ENCODE assay signal across 8 cellular contexts in genomic region chr21:36028127-36029069, GRCh38. TPM values are rescaled to one million over a fixed set of nuclear protein-coding genes. Genes with fewer than 3 reads are reported as not detected.
A peak's percentile ranks its signal among the peaks of the same experiment; 100 is the strongest.
DNase-seq lines count a peak whose midpoint lies in the region; ATAC-seq, FAIRE-seq and TF ChIP-seq lines count a peak whose summit lies in the region.

No MANE protein-coding gene starts in this region.

- H4K20me1 ChIP-seq in endothelial cell of umbilical vein (replicated peaks; ENCODE audit: control insufficient read depth, extremely low read depth, insufficient read depth, low read length): no peaks in the 10 kb centered on the region

- TF ChIP-seq CTCF in 22Rv1 (IDR thresholded peaks at IDR 0.05) (peak; percentile 91), endothelial cell of umbilical vein (IDR thresholded peaks at IDR 0.05; ENCODE audit: extremely low read depth in 1 of 2, insufficient read depth in 1 of 2, low read depth in 1 of 2, low read length in 2 of 2) (peak; percentile 90 to 92), mucosa of descending colon (IDR thresholded peaks at IDR 0.05) (peak; percentile 93)

- no TSS peak for BruUV-seq in endothelial cell of umbilical vein (replicated peaks; lab: Mats Ljungman, UMichigan)

- H3K36me3 ChIP-seq in endothelial cell of umbilical vein (ENCODE audit: control insufficient read depth in 2 of 2, extremely low read depth in 1 of 2, insufficient read depth in 2 of 2, low read length in 2 of 2): no peaks in the 10 kb centered on the region
- H3K36me3 ChIP-seq in mucosa of descending colon (ENCODE audit: low read depth): no peaks in the 10 kb centered on the region

- intact Hi-C loops in endothelial cell of umbilical vein (cut with micrococcal nuclease): loop anchor here (1.0 to 5.0 kb wide), 7 partner anchors 81 to 1335 kb away; no protein-coding TSS in a partner anchor
- intact Hi-C loops in mucosa of descending colon (cut with DNase I, micrococcal nuclease): no loop called here

- H3K9ac ChIP-seq in endothelial cell of umbilical vein (replicated peaks; ENCODE audit: extremely low read depth, insufficient read depth, low read length): no peak overlapping the region

- H3K27ac ChIP-seq in 22Rv1: no peak overlapping the region
- no peak overlapping the region for H3K27ac ChIP-seq in endothelial cell of umbilical vein (ENCODE audit: insufficient read depth, low read depth, low read length)

- peak overlapping the region; percentile 45 for H2AFZ ChIP-seq in endothelial cell of umbilical vein (ENCODE audit: low read depth, low read length)

- POLR2A ChIA-PET in endothelial cell of umbilical vein (lab: Charles Lee): no interaction called here

- CTCF ChIA-PET in endothelial cell of umbilical vein (lab: Charles Lee): interaction anchor here (0.9 to 6.2 kb wide), 24 partner anchors 8 to 1666 kb away, joined by 3 to 58 read pairs (median 4); no protein-coding TSS in a partner anchor

- peak; percentile 90 for FAIRE-seq in endothelial cell of umbilical vein (lab: Jason Lieb, UNC)

- ATAC-seq in GM18498 (IDR thresholded peaks at IDR 0.05; ENCODE audit: unreplicated experiment) (peak; percentile 56), mucosa of descending colon (peak; percentile 96)

- H3K4me1 ChIP-seq in endothelial cell of umbilical vein (ENCODE audit: control insufficient read depth, extremely low read depth, insufficient read depth, low read length) (no peaks in the 10 kb centered on the region), mucosa of descending colon (ENCODE audit: low read depth) (peaks cover 4% of the 10 kb centered on the region)

- no peak overlapping the region for H3K4me2 ChIP-seq in endothelial cell of umbilical vein (ENCODE audit: insufficient read depth, low read length)

- no peak overlapping the region for H3K4me3 ChIP-seq in endothelial cell of umbilical vein (replicated peaks in 1 of 3; ENCODE audit: insufficient read depth in 1 of 3, low read depth in 1 of 3, low read length in 3 of 3)
- no peak overlapping the region for H3K4me3 ChIP-seq in mucosa of descending colon

- no peak for TF ChIP-seq POLR2A in endothelial cell of umbilical vein (IDR thresholded peaks at IDR 0.05; ENCODE audit: low read depth, low read length)

- dilution Hi-C loops in endothelial cell of umbilical vein (cut with MboI; ENCODE audit: extremely low pct_ligation_motif_present, low sequenced_read_pairs): no loop called here

- no peaks in the 10 kb centered on the region for H3K79me2 ChIP-seq in endothelial cell of umbilical vein (ENCODE audit: control insufficient read depth, insufficient read depth, low read length)

- H3K9me3 ChIP-seq in endothelial cell of umbilical vein (replicated peaks; ENCODE audit: control insufficient read depth, insufficient read depth, low read length) (no peaks in the 10 kb centered on the region), mucosa of descending colon (no peaks in the 10 kb centered on the region)

- no peaks in the 10 kb centered on the region for H3K9me1 ChIP-seq in endothelial cell of umbilical vein (replicated peaks; ENCODE audit: control insufficient read depth, extremely low read depth, insufficient read depth, low read length)

- H3K27me3 ChIP-seq in endothelial cell of umbilical vein (ENCODE audit: control insufficient read depth in 2 of 2, insufficient read depth in 2 of 2, low read length in 2 of 2): peaks cover 0 to 2% of the 10 kb centered on the region in 2 experiments

- DNase-seq in HT1080 (ENCODE audit: low read depth) (peak; percentile 72), NOMO-1 treated with DMSO at 0.1 percent for 48 hours (lab: John Stamatoyannopoulos, UW; ENCODE audit: unreplicated experiment) (peak; percentile 54), endothelial cell of umbilical vein (ENCODE audit: low read depth, low spot score) (peak; percentile 73), mucosa of descending colon (peak; percentile 63 to 75 (median 75))
- DNase-seq in activated CD8-positive, alpha-beta memory T cell treated with anti-CD3 and anti-CD28 coated beads for 48 hours (ENCODE audit: low read depth in 2 of 3, low spot score in 2 of 3): peak; percentile 30 to 51 (median 38)
- DNase-seq in stimulated activated CD8-positive, alpha-beta memory T cell treated with anti-CD3 and anti-CD28 coated beads, Interleukin-7, amount 100 ng/mL, for 1 hour (ENCODE audit: low read depth in 2 of 2): peak; percentile 37 to 47

TF ChIP-seq in endothelial cell of umbilical vein, 7 proteins besides CTCF, POLR2A, EP300 and RAD21:
- TF ChIP-seq POLR2AphosphoS5 (IDR thresholded peaks at IDR 0.05; ENCODE audit: insufficient read depth, low read depth, low read length): no peak
- no peak for TF ChIP-seq MYC (IDR thresholded peaks at IDR 0.05; ENCODE audit: low read depth, low read length)
- no peak for TF ChIP-seq MAX (IDR thresholded peaks at IDR 0.05; ENCODE audit: insufficient read depth, insufficient read length)
- TF ChIP-seq JUN (IDR thresholded peaks at IDR 0.05; ENCODE audit: borderline replicate concordance, insufficient read depth, insufficient read length, low read depth): no peak
- no peak for TF ChIP-seq FOS (IDR thresholded peaks at IDR 0.05; ENCODE audit: borderline replicate concordance, insufficient read depth, low read length)
- no peak for TF ChIP-seq EZH2 (IDR thresholded peaks at IDR 0.05; ENCODE audit: borderline replicate concordance, low read depth, low read length, severe bottlenecking)
- no peak for TF ChIP-seq GATA2 (IDR thresholded peaks at IDR 0.05; ENCODE audit: insufficient read depth, insufficient read length, low read depth, low read length)

RNA-seq across cellular contexts. Expression of gene SETD4, which starts 31.9 kb away (rescaled TPM):
- total RNA-seq in HT1080 (2014; rRNA removed; shearing (Covaris generic)): 9.7 and 10.7 TPM in 2 replicates
- polyA plus RNA-seq in HT1080 (2015; cell fraction: cytosol; rRNA removed): 12.1 and 15.3 TPM in 2 replicates
- 51.9 and 53.5 TPM in 2 replicates for polyA plus RNA-seq in HT1080 (2015; cell fraction: nucleus; rRNA removed)
- 19.6 and 25.1 TPM in 2 replicates for total RNA-seq in endothelial cell of umbilical vein
- polyA plus RNA-seq in endothelial cell of umbilical vein: 12.0 and 13.0 TPM in 2 replicates
- polyA plus RNA-seq in endothelial cell of umbilical vein (2011; cell fraction: cytosol; rRNA removed): 11.1 and 12.5 TPM in 2 replicates
- 29.1 and 33.1 TPM in 2 replicates for polyA plus RNA-seq in endothelial cell of umbilical vein (2011; cell fraction: nucleus; rRNA removed)
- 11.7 and 15.8 TPM in 2 replicates for polyA plus RNA-seq in endothelial cell of umbilical vein (2012)
- 16.9 and 17.8 TPM in 2 replicates for polyA minus RNA-seq in endothelial cell of umbilical vein
- 7.6 TPM for polyA minus RNA-seq in endothelial cell of umbilical vein (2011; cell fraction: cytosol; rRNA and poly(A)+ RNA removed)
- polyA minus RNA-seq in endothelial cell of umbilical vein (2011; cell fraction: nucleus; rRNA and poly(A)+ RNA removed): 11.6 and 24.5 TPM in 2 replicates
- total RNA-seq in mucosa of descending colon: 10 to 100 TPM; 18.9 to 25.7 (median 21.7) TPM

RNA-seq across cellular contexts. Expression of gene CBR1, which starts 41.4 kb away (rescaled TPM):
- total RNA-seq in HT1080 (2014; rRNA removed; shearing (Covaris generic)): 230 and 338 TPM in 2 replicates
- polyA plus RNA-seq in HT1080 (2015; cell fraction: cytosol; rRNA removed): 127 and 135 TPM in 2 replicates
- 65.4 and 68.2 TPM in 2 replicates for polyA plus RNA-seq in HT1080 (2015; cell fraction: nucleus; rRNA removed)
- total RNA-seq in endothelial cell of umbilical vein (37.2 and 41.3 TPM in 2 replicates), mucosa of descending colon (10 to 100 TPM; 68.4 to 76.9 (median 69.5) TPM)
- 124 and 164 TPM in 2 replicates for polyA plus RNA-seq in endothelial cell of umbilical vein
- 68.9 and 77.6 TPM in 2 replicates for polyA plus RNA-seq in endothelial cell of umbilical vein (2011; cell fraction: cytosol; rRNA removed)
- polyA plus RNA-seq in endothelial cell of umbilical vein (2011; cell fraction: nucleus; rRNA removed): 27.9 and 28.0 TPM in 2 replicates
- 42.1 and 46.3 TPM in 2 replicates for polyA plus RNA-seq in endothelial cell of umbilical vein (2012)
- 32.2 and 43.4 TPM in 2 replicates for polyA minus RNA-seq in endothelial cell of umbilical vein
- 87.5 TPM for polyA minus RNA-seq in endothelial cell of umbilical vein (2011; cell fraction: cytosol; rRNA and poly(A)+ RNA removed)
- 5.2 and 10.6 TPM in 2 replicates for polyA minus RNA-seq in endothelial cell of umbilical vein (2011; cell fraction: nucleus; rRNA and poly(A)+ RNA removed)
